In the genomic region with DNA sequence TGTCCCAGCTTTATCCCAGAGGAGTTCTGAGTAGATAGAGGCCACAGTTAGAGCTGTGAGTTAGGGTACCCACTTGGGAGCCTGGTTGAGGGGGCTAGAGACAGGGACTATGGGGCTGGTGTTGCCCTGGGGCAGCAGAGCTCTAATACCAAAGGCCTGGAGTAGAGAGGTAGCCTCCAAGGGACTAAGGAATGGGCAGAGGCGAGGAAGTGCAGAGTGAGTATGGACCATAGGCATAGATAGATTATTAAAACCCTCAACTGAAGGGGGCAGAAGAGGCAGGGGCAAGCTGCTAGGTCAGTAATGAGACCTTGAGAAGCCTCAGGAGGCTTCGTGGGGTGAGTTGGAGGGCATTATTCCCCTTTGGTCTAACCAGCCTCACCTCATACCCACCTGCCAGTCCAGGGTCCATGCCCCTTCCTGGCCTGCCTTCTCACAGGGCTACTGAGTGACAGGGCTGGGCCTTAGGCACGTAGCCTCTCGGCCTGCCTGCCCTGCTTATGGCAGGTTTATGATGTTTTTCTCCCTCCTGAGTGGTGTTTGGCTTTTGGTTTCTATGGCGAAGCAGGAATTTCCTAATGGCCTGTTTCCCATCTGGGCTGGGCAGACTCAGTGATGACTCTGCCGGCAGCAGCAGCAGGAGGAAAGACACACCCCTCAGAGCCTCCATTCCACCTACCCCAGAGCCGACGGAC, we compare ENCODE assay signal across 9 cellular contexts. TPM values are rescaled to one million over a fixed set of nuclear protein-coding genes. Genes with fewer than 3 reads are reported as not detected.
DNase-seq lines count a peak whose midpoint lies in the region; ATAC-seq and TF ChIP-seq lines count a peak whose summit lies in the region.
"Had no signal": no experiment of that assay in that cellular context is flagged by ENCODE, and none has a peak within 500 bp of the region (broad histone marks: within the 10 kb centered on the region; RNA-seq: fewer than 3 reads in every experiment).

No MANE protein-coding gene starts in this region.

- H3K4me1 Mint-ChIP-seq in CD14-positive monocyte = peaks cover 5% of the 10 kb centered on the region
- peaks cover 0 to 5% of the 10 kb centered on the region in 2 donors for H3K4me1 Mint-ChIP-seq in natural killer cell treated with Interleukin-12 subunit alpha and Interleukin-12 subunit beta and Interleukin-15 and Interleukin-18, amount 100 ng/mL, for 72 hours (ENCODE audit: low read depth in 2 of 2)

- H2AFZ ChIP-seq in MM.1S (ENCODE audit: low read length) = no peak overlapping the region

- H3K36me3 Mint-ChIP-seq in CD14-positive monocyte = no peaks in the 10 kb centered on the region
- no peaks in the 10 kb centered on the region for H3K36me3 Mint-ChIP-seq in natural killer cell treated with Interleukin-12 subunit alpha and Interleukin-12 subunit beta and Interleukin-15 and Interleukin-18, amount 100 ng/mL, for 72 hours

- H3K4me3 ChIP-seq in Peyer's patch (no peak overlapping the region), fibroblast of pulmonary artery (replicated peaks; ENCODE audit: low read depth, low read length) (no peak overlapping the region), ovary (no peak overlapping the region), MM.1S (ENCODE audit: low read length) (no peak overlapping the region)
- H3K4me3 ChIP-seq: SK-N-MC had no signal

- WGBS in ovary, 3 donors = 21 to 26% (median 22%) methylated on average over 8 of the region's 8 CpGs

- H3K27ac Mint-ChIP-seq in CD14-positive monocyte = peak overlapping the region in 1 of 7 donors; percentile 41
- no peak overlapping the region for H3K27ac Mint-ChIP-seq in natural killer cell treated with Interleukin-12 subunit alpha and Interleukin-12 subunit beta and Interleukin-15 and Interleukin-18, amount 100 ng/mL, for 72 hours

- H3K27me3 Mint-ChIP-seq in CD14-positive monocyte (ENCODE audit: low read depth in 3 of 3) = peaks cover under 1 to 15% (median 3%) of the 10 kb centered on the region in 3 donors
- peaks cover 0 to 1% of the 10 kb centered on the region in 2 donors for H3K27me3 Mint-ChIP-seq in natural killer cell treated with Interleukin-12 subunit alpha and Interleukin-12 subunit beta and Interleukin-15 and Interleukin-18, amount 100 ng/mL, for 72 hours

- H3K36me3 ChIP-seq in Peyer's patch = peaks cover 0 to 4% (median 0%) of the 10 kb centered on the region in 3 donors
- no peaks in the 10 kb centered on the region for H3K36me3 ChIP-seq in ovary
- H3K36me3 ChIP-seq in MM.1S (replicated peaks; ENCODE audit: insufficient read depth, low read length) = no peaks in the 10 kb centered on the region

- no peak for TF ChIP-seq EP300 in ovary (IDR thresholded peaks at IDR 0.05)

- no peak for ATAC-seq in natural killer cell treated with Interleukin-12 subunit alpha and Interleukin-12 subunit beta and Interleukin-15 and Interleukin-18, amount 100 ng/mL, for 72 hours
- no peak for ATAC-seq in GM19467 (IDR thresholded peaks at IDR 0.05; ENCODE audit: unreplicated experiment)

- TF ChIP-seq POLR2A in Peyer's patch (IDR thresholded peaks at IDR 0.05) (no peak), ovary (IDR thresholded peaks at IDR 0.05) (peak; percentile 17)

- H3K9me3 Mint-ChIP-seq in CD14-positive monocyte = no peaks in the 10 kb centered on the region
- H3K9me3 Mint-ChIP-seq in natural killer cell treated with Interleukin-12 subunit alpha and Interleukin-12 subunit beta and Interleukin-15 and Interleukin-18, amount 100 ng/mL, for 72 hours = no peaks in the 10 kb centered on the region

- no peak overlapping the region for H3K9ac ChIP-seq in MM.1S (ENCODE audit: low read length)

- H3K4me3 Mint-ChIP-seq in CD14-positive monocyte = no peak overlapping the region
- H3K4me3 Mint-ChIP-seq in natural killer cell treated with Interleukin-12 subunit alpha and Interleukin-12 subunit beta and Interleukin-15 and Interleukin-18, amount 100 ng/mL, for 72 hours = no peak overlapping the region

- no peak overlapping the region for H3K4me2 ChIP-seq in MM.1S (ENCODE audit: low read depth, low read length)

- H3K27me3 ChIP-seq in Peyer's patch (no peaks in the 10 kb centered on the region), ovary (no peaks in the 10 kb centered on the region), MM.1S (replicated peaks; ENCODE audit: insufficient read depth, low read length) (no peaks in the 10 kb centered on the region)

- H3K79me2 ChIP-seq in MM.1S (ENCODE audit: low read length) = no peaks in the 10 kb centered on the region

- H3K4me1 ChIP-seq in Peyer's patch = peaks cover 0 to 57% (median 5%) of the 10 kb centered on the region in 4 donors
- peaks cover 23% of the 10 kb centered on the region for H3K4me1 ChIP-seq in ovary (ENCODE audit: insufficient read depth)
- no peaks in the 10 kb centered on the region for H3K4me1 ChIP-seq in MM.1S (ENCODE audit: low read length)

- no peaks in the 10 kb centered on the region for H3F3A ChIP-seq in MM.1S (ENCODE audit: insufficient read depth, low read length)

- H3K27ac ChIP-seq in Peyer's patch (peak overlapping the region; percentile 34 to 90 (median 80)), ovary (peak overlapping the region; percentile 55 to 59), MM.1S (ENCODE audit: low read length) (no peak overlapping the region)
- H3K27ac ChIP-seq: SK-N-MC had no signal

- no peaks in the 10 kb centered on the region for H4K20me1 ChIP-seq in MM.1S (ENCODE audit: insufficient read depth, low read length)

- no peaks in the 10 kb centered on the region for H3K9me2 ChIP-seq in MM.1S (replicated peaks; ENCODE audit: insufficient read depth, low read length)

- no peak for TF ChIP-seq CTCF in CD14-positive monocyte (IDR thresholded peaks at IDR 0.05)
- no peak for TF ChIP-seq CTCF in Peyer's patch (IDR thresholded peaks at IDR 0.05)
- peak; percentile 8 for TF ChIP-seq CTCF in fibroblast of pulmonary artery (IDR thresholded peaks at IDR 0.05; ENCODE audit: low read length, missing control alignments)
- no peak for TF ChIP-seq CTCF in ovary (IDR thresholded peaks at IDR 0.05)
- no peak for TF ChIP-seq CTCF in MM.1S (IDR thresholded peaks at IDR 0.05; ENCODE audit: low read length)

- no peaks in the 10 kb centered on the region for H3K9me3 ChIP-seq in Peyer's patch
- H3K9me3 ChIP-seq in ovary = no peaks in the 10 kb centered on the region
- H3K9me3 ChIP-seq in MM.1S (replicated peaks; ENCODE audit: insufficient read depth, low read length) = no peaks in the 10 kb centered on the region

- DNase-seq in CD14-positive monocyte (ENCODE audit: low spot score) = peak; percentile 24
- DNase-seq in Peyer's patch = peak in 2 of 3 donors; percentile 71 to 79
- peak; percentile 96 for DNase-seq in fibroblast of pulmonary artery (ENCODE audit: low read depth)
- DNase-seq in ovary = peak; percentile 58 to 78 (median 61)
- no peak for DNase-seq in natural killer cell treated with Interleukin-12 subunit alpha and Interleukin-12 subunit beta and Interleukin-15 and Interleukin-18, amount 100 ng/mL, for 72 hours (ENCODE audit: low spot score)
- DNase-seq in NCI-H1048 (lab: John Stamatoyannopoulos, UW) = no peak
- DNase-seq in MM.1S = no peak

- intact Hi-C loops in CD14-positive monocyte (cut with micrococcal nuclease) (no loop called here), ovary (cut with DNase I) (no loop called here)

RNA-seq across cellular contexts. Expression of a gene that starts 8.0 kb away (rescaled TPM):
- polyA plus RNA-seq in CD14-positive monocyte (not detected), ovary (10 to 100 TPM in 1 of 2 donors, 1 to 10 TPM in 1; 3.4 to 25.9 TPM)
- total RNA-seq in Peyer's patch (10 to 100 TPM in 3 of 4 donors, 1 to 10 TPM in 1; 4.6 to 27.2 (median 18.5) TPM), ovary (10 to 100 TPM; 17.9 to 63.4 (median 45.4) TPM)
- total RNA-seq in natural killer cell treated with Interleukin-12 subunit alpha and Interleukin-12 subunit beta and Interleukin-15 and Interleukin-18, amount 100 ng/mL, for 72 hours = not detected

RNA-seq across cellular contexts. Expression of a gene that starts 28.7 kb away (rescaled TPM):
- polyA plus RNA-seq in CD14-positive monocyte (10 to 100 TPM; 12.2 to 13.0 TPM), ovary (1 to 10 TPM; 1.1 to 1.7 TPM)
- total RNA-seq in Peyer's patch (10 to 100 TPM in 3 of 4 donors, not detected in 1; 25.5 to 56.6 (median 37.3) TPM), ovary (1 to 10 TPM in 6 of 7 donors, under 1 TPM in 1; 0.72 to 7.7 (median 3.0) TPM)
- total RNA-seq in natural killer cell treated with Interleukin-12 subunit alpha and Interleukin-12 subunit beta and Interleukin-15 and Interleukin-18, amount 100 ng/mL, for 72 hours = 1 to 10 TPM in 1 of 2 donors, under 1 TPM in 1; 0.93 to 2.5 TPM

RNA-seq across cellular contexts. Expression of a gene that starts 37.8 kb away (rescaled TPM):
- polyA plus RNA-seq in CD14-positive monocyte (under 1 TPM; 0.45 to 0.99 TPM), ovary (10 to 100 TPM in 1 of 2 donors, 1 to 10 TPM in 1; 4.6 to 25.8 TPM)
- total RNA-seq in Peyer's patch (10 to 100 TPM; 21.5 to 81.4 (median 51.2) TPM), ovary (10 to 100 TPM in 5 of 7 donors, 1 to 10 TPM in 2; 3.9 to 36.9 (median 15.4) TPM)
- total RNA-seq in natural killer cell treated with Interleukin-12 subunit alpha and Interleukin-12 subunit beta and Interleukin-15 and Interleukin-18, amount 100 ng/mL, for 72 hours = 10 to 100 TPM in 1 of 2 donors, 1 to 10 TPM in 1; 5.5 to 20.1 TPM

Comparison
In these comparisons a context has a peak if more than half of its experiments do, and no peak if none do; other contexts are left out.
1. DNase-seq: peak in CD14-positive monocyte (single experiment), Peyer's patch (2 of 3), fibroblast of pulmonary artery (single experiment) and ovary (5 of 5); none in natural killer cell treated with Interleukin-12 subunit alpha and Interleukin-12 subunit beta and Interleukin-15 and Interleukin-18, amount 100 ng/mL, for 72 hours (single experiment), NCI-H1048 (single experiment) and MM.1S (single experiment).